In genomic region chr5:140725799-140726471, GRCh38 we compare ENCODE assay signal across 1 cellular context.
TF ChIP-seq lines count a peak whose summit lies in the region.

No MANE protein-coding gene starts in this region.

TF ChIP-seq in IMR-90, 13 proteins besides CTCF, POLR2A, EP300 and RAD21:
- TF ChIP-seq RCOR1 (IDR thresholded peaks at IDR 0.05; ENCODE audit: insufficient replicate concordance, low read length), result no peak
- no peak for TF ChIP-seq USF2 (IDR thresholded peaks at IDR 0.05; ENCODE audit: low read depth, low read length)
- TF ChIP-seq ELK1 (IDR thresholded peaks at IDR 0.05; ENCODE audit: borderline replicate concordance, low read depth, low read length), result no peak
- TF ChIP-seq NFE2L2 (IDR thresholded peaks at IDR 0.05; ENCODE audit: low read depth, low read length), result no peak
- no peak for TF ChIP-seq BHLHE40 (IDR thresholded peaks at IDR 0.05; ENCODE audit: low read depth, low read length)
- TF ChIP-seq MXI1 (IDR thresholded peaks at IDR 0.05; ENCODE audit: borderline replicate concordance, low read depth, low read length), result no peak
- TF ChIP-seq SMC3 (IDR thresholded peaks at IDR 0.05; ENCODE audit: low read depth, low read length), result no peak
- TF ChIP-seq MAZ (IDR thresholded peaks at IDR 0.05; ENCODE audit: borderline replicate concordance, low read depth, low read length), result no peak
- TF ChIP-seq RFX5 (IDR thresholded peaks at IDR 0.05; ENCODE audit: low read depth, low read length), result peak; percentile 37; the same call in 1 of the 2 replicates
- TF ChIP-seq MAFK (IDR thresholded peaks at IDR 0.05; ENCODE audit: low read depth, low read length), result peak; percentile 55; the same call in 1 of the 2 replicates
- TF ChIP-seq FOS (IDR thresholded peaks at IDR 0.05; ENCODE audit: low read depth, low read length), result peak; percentile 93
- TF ChIP-seq CEBPB (IDR thresholded peaks at IDR 0.05; ENCODE audit: low read depth, low read length), result no peak
- no peak for TF ChIP-seq CHD1 (IDR thresholded peaks at IDR 0.05; ENCODE audit: low read depth, low read length)
